In genomic region chr3:113745273-113746068, GRCh38 we compare ENCODE assay signal across 8 cellular contexts. TPM values are rescaled to one million over a fixed set of nuclear protein-coding genes. Genes with fewer than 3 reads are reported as not detected.
DNase-seq lines count a peak whose midpoint lies in the region; ATAC-seq and TF ChIP-seq lines count a peak whose summit lies in the region.

No MANE protein-coding gene starts in this region.

- H3K27ac Mint-ChIP-seq in progenitor cell of endocrine pancreas: peak overlapping the region; percentile 100

- peak overlapping the region; percentile 97 for H3K4me3 Mint-ChIP-seq in progenitor cell of endocrine pancreas (ENCODE audit: low read depth)

- H3K27ac ChIP-seq in adipose tissue (ENCODE audit: low read depth, low read length) (peak overlapping the region; percentile 100), heart left ventricle (peak overlapping the region; percentile 94 to 100 (median 98)), urinary bladder (ENCODE audit: low read depth) (peak overlapping the region; percentile 69)

- H3K27me3 Mint-ChIP-seq in progenitor cell of endocrine pancreas: no peaks in the 10 kb centered on the region

- TF ChIP-seq POLR2A in heart left ventricle (IDR thresholded peaks at IDR 0.05): no peak

- H3K4me1 ChIP-seq in heart left ventricle (peaks cover 6 to 71% (median 36%) of the 10 kb centered on the region in 12 donors), urinary bladder (ENCODE audit: insufficient read depth) (no peaks in the 10 kb centered on the region)

- H3K36me3 Mint-ChIP-seq in progenitor cell of endocrine pancreas (ENCODE audit: insufficient read depth): no peaks in the 10 kb centered on the region

- WGBS in adipose tissue, 3 donors: 0% methylated on average over 43 to 49 of the region's 49 CpGs
- WGBS in heart left ventricle, 4 donors: 0 to 1% (median 0%) methylated on average over 45 to 49 of the region's 49 CpGs
- under 1% methylated on average over 49 of the region's 49 CpGs for WGBS in urinary bladder

- intact Hi-C loops in heart left ventricle (cut with DNase I): loop anchor here in 7 of 10 donors (1.0 to 10.0 kb wide), 15 partner anchors 37 to 1402 kb away; partner anchors contain the start of genes USF3 (in 5 of the 7), CCDC191 (in 4 of the 7), QTRT2 (in 4 of the 7) and GRAMD1C (in 3 of the 7)

- DNase-seq in GM12864 (ENCODE audit: low read depth) (peak; percentile 77), NCI-H1436 (lab: John Stamatoyannopoulos, UW) (peak; percentile 76), SW480 (ENCODE audit: low spot score) (peak; percentile 93), heart left ventricle (peak; percentile 57 to 77 (median 71)), progenitor cell of endocrine pancreas (ENCODE audit: low spot score, unreplicated experiment) (peak; percentile 54)

- H3K27me3 ChIP-seq in heart left ventricle: no peaks in the 10 kb centered on the region

- H3K9me3 Mint-ChIP-seq in progenitor cell of endocrine pancreas (ENCODE audit: low read depth): no peaks in the 10 kb centered on the region

- H3K4me1 Mint-ChIP-seq in progenitor cell of endocrine pancreas (ENCODE audit: low read depth): peaks cover 40% of the 10 kb centered on the region

- H3K9me3 ChIP-seq in heart left ventricle: no peaks in the 10 kb centered on the region

- H3K4me3 ChIP-seq in GM12864 (ENCODE audit: low read depth, low read length) (peak overlapping the region; percentile 92), heart left ventricle (peak overlapping the region; percentile 63 to 95 (median 85)), urinary bladder (ENCODE audit: low read depth, low read length) (peak overlapping the region; percentile 57)

- ATAC-seq in HG02852 (IDR thresholded peaks at IDR 0.05; ENCODE audit: unreplicated experiment) (peak; percentile 45), heart left ventricle (peak; percentile 52 to 73 (median 70))

- TF ChIP-seq CTCF in GM12864 (IDR thresholded peaks at IDR 0.05; ENCODE audit: low read depth, low read length, missing control alignments) (peak; percentile 73), heart left ventricle (IDR thresholded peaks at IDR 0.05) (peak; percentile 23 to 68 (median 59)), progenitor cell of endocrine pancreas (IDR thresholded peaks at IDR 0.05; ENCODE audit: unreplicated experiment) (peak; percentile 69)

- H3K36me3 ChIP-seq in heart left ventricle (no peaks in the 10 kb centered on the region), urinary bladder (ENCODE audit: insufficient read depth) (no peaks in the 10 kb centered on the region)

RNA-seq across cellular contexts. Expression of gene NAA50, which starts 0.6 kb away (rescaled TPM):
- polyA plus RNA-seq in adipose tissue (10 to 100 TPM; 20.8 to 76.7 (median 46.0) TPM), heart left ventricle (100 to 1,000 TPM in 1 of 2 donors, 10 to 100 TPM in 1; 15.0 to 147 TPM), urinary bladder (81.9 TPM)
- total RNA-seq in heart left ventricle (100 to 1,000 TPM in 2 of 9 donors, 10 to 100 TPM in 7; 64.0 to 103 (median 77.6) TPM), progenitor cell of endocrine pancreas (99.2 and 110 TPM in 2 replicates), urinary bladder (108 TPM)

RNA-seq across cellular contexts. Expression of gene ATP6V1A, which starts 1.4 kb away (rescaled TPM):
- 10 to 100 TPM in 2 of 3 donors, 1 to 10 TPM in 1; 8.9 to 15.5 (median 12.5) TPM for polyA plus RNA-seq in adipose tissue
- total RNA-seq in heart left ventricle: 10 to 100 TPM; 16.0 to 66.8 (median 21.2) TPM
- 10 to 100 TPM in 1 of 2 donors, 1 to 10 TPM in 1; 5.9 to 10.9 TPM for polyA plus RNA-seq in heart left ventricle
- total RNA-seq in progenitor cell of endocrine pancreas: 70.1 and 71.0 TPM in 2 replicates
- 55.0 TPM for total RNA-seq in urinary bladder
- 14.2 TPM for polyA plus RNA-seq in urinary bladder

RNA-seq across cellular contexts. Expression of gene USF3, which starts 49.0 kb away (rescaled TPM):
- polyA plus RNA-seq in adipose tissue (1 to 10 TPM; 2.7 to 6.0 (median 3.5) TPM), heart left ventricle (1 to 10 TPM; 4.3 to 5.8 TPM), urinary bladder (5.3 TPM)
- total RNA-seq in heart left ventricle (10 to 100 TPM in 8 of 9 donors, 1 to 10 TPM in 1; 9.8 to 25.3 (median 17.3) TPM), progenitor cell of endocrine pancreas (20.8 and 22.3 TPM in 2 replicates), urinary bladder (15.1 TPM)

Comparison
In these comparisons a context has a peak if more than half of its experiments do, and no peak if none do; other contexts are left out.
1. Peak in every context shown above with its lines: DNase-seq, ATAC-seq, H3K4me3 ChIP-seq and H3K27ac ChIP-seq.